29 cellular contexts compared by ENCODE assay signal in genomic region chr7:30916767-30917166, GRCh38. TPM values are rescaled to one million over a fixed set of nuclear protein-coding genes. Genes with fewer than 3 reads are reported as not detected.
A peak's percentile ranks its signal among the peaks of the same experiment; 100 is the strongest.
DNase-seq lines count a peak whose midpoint lies in the region; ATAC-seq and TF ChIP-seq lines count a peak whose summit lies in the region.
"Had no signal": no experiment of that assay in that cellular context is flagged by ENCODE, and none has a peak within 500 bp of the region (broad histone marks: within the 10 kb centered on the region; RNA-seq: fewer than 3 reads in every experiment).

No MANE protein-coding gene starts in this region.

- no peak overlapping the region for H2BK15ac ChIP-seq in IMR-90 (ENCODE audit: low read depth, low read length)
- no peak overlapping the region for H2BK15ac ChIP-seq in mesenchymal stem cell (ENCODE audit: low read depth, poor library complexity, severe bottlenecking)

- H4K5ac ChIP-seq in IMR-90 (ENCODE audit: low read depth, low read length): no peak overlapping the region

- POLR2A ChIA-PET in IMR-90 (lab: Charles Lee; ENCODE audit: unreplicated experiment): no interaction called here
- POLR2A ChIA-PET in RWPE1 (lab: Yijun Ruan, JAX; ENCODE audit: low non-redundant PET): no interaction called here

- no peak overlapping the region for H4K12ac ChIP-seq in trophoblast cell (ENCODE audit: low read depth, low read length)

- H3K9me1 ChIP-seq in IMR-90 (ENCODE audit: insufficient read depth, low read length): peaks cover 11% of the 10 kb centered on the region; the same call in 1 of the 2 replicates

- TF ChIP-seq RAD21 in IMR-90 (IDR thresholded peaks at IDR 0.05; ENCODE audit: low read length): no peak

- H3K4me1 ChIP-seq in IMR-90 (ENCODE audit: control insufficient read depth, insufficient read depth, low read length) (peaks cover 11% of the 10 kb centered on the region), esophagus squamous epithelium (peaks cover 7 to 89% (median 35%) of the 10 kb centered on the region in 3 donors), mesenchymal stem cell (ENCODE audit: control insufficient read depth, insufficient read depth, low read depth, low read length) (peaks cover 60% of the 10 kb centered on the region), stomach smooth muscle (ENCODE audit: control insufficient read depth, insufficient read depth, low read length) (peaks cover 80% of the 10 kb centered on the region), trophoblast cell (ENCODE audit: control insufficient read depth in 1 of 2, insufficient read depth in 2 of 2, low read length in 2 of 2) (peaks cover 9 to 11% of the 10 kb centered on the region in 2 experiments)

- H2BK12ac ChIP-seq in mesenchymal stem cell (ENCODE audit: low read length in 2 of 2) (no peak overlapping the region), trophoblast cell (ENCODE audit: low read length) (no peak overlapping the region)

- CTCF ChIA-PET in IMR-90 (lab: Yijun Ruan, JAX): interaction anchor here (1.1 kb wide), 1 partner anchor 22 kb away, joined by 3 read pairs; no protein-coding TSS in a partner anchor
- CTCF ChIA-PET in RWPE1 (lab: Yijun Ruan, JAX): no interaction called here

- H2AFZ ChIP-seq in IMR-90 (replicated peaks; ENCODE audit: low read length, poor library complexity) (no peak overlapping the region), mesenchymal stem cell (ENCODE audit: low read depth, low read length) (no peak overlapping the region), trophoblast cell (ENCODE audit: insufficient read depth, low read length, poor library complexity) (no peak overlapping the region)

- H3K27me3 ChIP-seq in IMR-90 (ENCODE audit: control insufficient read depth, insufficient read depth, low read length) (no peaks in the 10 kb centered on the region), esophagus squamous epithelium (no peaks in the 10 kb centered on the region), mesenchymal stem cell (ENCODE audit: control insufficient read depth in 1 of 2, insufficient read depth in 1 of 2, low read length in 2 of 2) (no peaks in the 10 kb centered on the region), stomach smooth muscle (ENCODE audit: control insufficient read depth in 1 of 2, insufficient read depth in 2 of 2, low read length in 2 of 2) (no peaks in the 10 kb centered on the region), trophoblast cell (ENCODE audit: insufficient read depth, low read length) (no peaks in the 10 kb centered on the region)
- H3K27me3 ChIP-seq: BLaER1, colonic mucosa, pancreas, uterus had no signal

- H3K36me3 ChIP-seq in IMR-90 (ENCODE audit: control insufficient read depth, insufficient read depth, low read length): no peaks in the 10 kb centered on the region
- H3K36me3 ChIP-seq in esophagus squamous epithelium: peaks cover 0 to under 1% (median 0%) of the 10 kb centered on the region in 3 donors
- peaks cover 0 to 8% of the 10 kb centered on the region in 2 experiments for H3K36me3 ChIP-seq in mesenchymal stem cell (ENCODE audit: control insufficient read depth in 1 of 2, insufficient read depth in 2 of 2, low read depth in 1 of 2, low read length in 2 of 2)
- H3K36me3 ChIP-seq in stomach smooth muscle (ENCODE audit: control insufficient read depth in 2 of 2, insufficient read depth in 2 of 2, low read length in 2 of 2): no peaks in the 10 kb centered on the region
- H3K36me3 ChIP-seq in trophoblast cell (ENCODE audit: control insufficient read depth in 1 of 2, insufficient read depth in 2 of 2, low read length in 2 of 2): no peaks in the 10 kb centered on the region
- H3K36me3 ChIP-seq: BLaER1, colonic mucosa, uterus had no signal

- H2AK5ac ChIP-seq in IMR-90 (ENCODE audit: low read depth, low read length) (peak overlapping the region; percentile 51; the same call in 1 of the 2 replicates), mesenchymal stem cell (ENCODE audit: low read length, severe bottlenecking) (no peak overlapping the region), trophoblast cell (ENCODE audit: low read length) (no peak overlapping the region)

- H2BK5ac ChIP-seq in IMR-90 (ENCODE audit: low read depth, low read length, poor library complexity, severe bottlenecking) (no peak overlapping the region), mesenchymal stem cell (ENCODE audit: low read depth, low read length, poor library complexity, severe bottlenecking) (no peak overlapping the region), trophoblast cell (ENCODE audit: low read depth, low read length, poor library complexity) (no peak overlapping the region)

- intact Hi-C loops in IMR-90 (cut with micrococcal nuclease): no loop called here
- intact Hi-C loops in esophagus squamous epithelium (cut with DNase I): no loop called here

- H2BK120ac ChIP-seq in IMR-90 (ENCODE audit: low read depth, low read length) (no peak overlapping the region), mesenchymal stem cell (ENCODE audit: low read depth, low read length) (no peak overlapping the region), trophoblast cell (ENCODE audit: insufficient read depth, low read length, poor library complexity) (no peak overlapping the region)

- no peak overlapping the region for H4K91ac ChIP-seq in IMR-90 (ENCODE audit: insufficient read depth, low read depth, low read length)
- H4K91ac ChIP-seq in mesenchymal stem cell (ENCODE audit: low read length): peak overlapping the region; percentile 46
- no peak overlapping the region for H4K91ac ChIP-seq in trophoblast cell (ENCODE audit: low read depth, low read length)

- H3K23ac ChIP-seq in IMR-90 (ENCODE audit: low read depth, low read length) (no peak overlapping the region), mesenchymal stem cell (ENCODE audit: low read length in 2 of 2) (no peak overlapping the region), trophoblast cell (ENCODE audit: low read length) (no peak overlapping the region)

- ATAC-seq in IMR-90 (ENCODE audit: low read depth) (no peak), GM19395 (IDR thresholded peaks at IDR 0.05; ENCODE audit: unreplicated experiment) (no peak)
- ATAC-seq: activated CD4-positive, alpha-beta T cell treated with anti-CD3 and anti-CD28 coated beads for 36 hours; Panc1; pancreas; stimulated activated naive CD8-positive, alpha-beta T cell treated with anti-CD3 and anti-CD28 coated beads, Interleukin-15, amount 100 ng/mL, for 72 hours had no signal

- H3K4ac ChIP-seq in IMR-90 (ENCODE audit: low read depth, low read length) (no peak overlapping the region), mesenchymal stem cell (ENCODE audit: low read depth in 1 of 2, low read length in 2 of 2) (no peak overlapping the region), trophoblast cell (ENCODE audit: low read depth, low read length) (no peak overlapping the region)

- DNase-seq in IMR-90: no peak
- no peak for DNase-seq in esophagus squamous epithelium (lab: John Stamatoyannopoulos, UW)
- no peak for DNase-seq in mesenchymal stem cell
- no peak for DNase-seq in trophoblast cell
- DNase-seq in DMS79 (lab: John Stamatoyannopoulos, UW): no peak
- no peak for DNase-seq in RWPE1 (ENCODE audit: low spot score)
- DNase-seq: ACHN; activated CD4-positive, alpha-beta T cell treated with anti-CD3 and anti-CD28 coated beads for 36 hours; activated CD8-positive, alpha-beta memory T cell treated with anti-CD3 and anti-CD28 coated beads for 24 hours; activated gamma-delta T cell treated with Interleukin-2 at 50 U/mL for 16 hours; activated T-cell treated with anti-CD3 and anti-CD28 coated beads, Interleukin-2, amount 50 U/mL, for 24 hours; colonic mucosa; COR-L47; GF-D8; KBM-7; MM.1S; NCI-H1417; NCI-H524 treated with DMSO at 0.1 percent for 48 hours; stimulated activated naive CD8-positive, alpha-beta T cell treated with anti-CD3 and anti-CD28 coated beads, Interleukin-15, amount 100 ng/mL, for 72 hours; uterus had no signal

- no peaks in the 10 kb centered on the region for H3K79me2 ChIP-seq in trophoblast cell (ENCODE audit: control insufficient read depth, insufficient read depth, low read length, poor library complexity)

- no peak overlapping the region for H3K18ac ChIP-seq in IMR-90 (ENCODE audit: low read depth, low read length)
- no peak overlapping the region for H3K18ac ChIP-seq in mesenchymal stem cell (ENCODE audit: low read depth in 1 of 2, low read length in 2 of 2)
- H3K18ac ChIP-seq in trophoblast cell (ENCODE audit: low read length): no peak overlapping the region

- no peak overlapping the region for H3K4me3 ChIP-seq in IMR-90 (ENCODE audit: insufficient read depth, low read depth, low read length)
- peak overlapping the region in 2 of 4 donors; percentile 46 to 62 for H3K4me3 ChIP-seq in esophagus squamous epithelium
- H3K4me3 ChIP-seq in mesenchymal stem cell (ENCODE audit: insufficient read depth in 1 of 2, low read depth in 1 of 2, low read length in 2 of 2): no peak overlapping the region
- peak overlapping the region in 1 of 2 donors; percentile 94 for H3K4me3 ChIP-seq in stomach smooth muscle (ENCODE audit: low read length in 2 of 2)
- no peak overlapping the region for H3K4me3 ChIP-seq in trophoblast cell (ENCODE audit: low read depth, low read length)
- H3K4me3 ChIP-seq: BLaER1, colonic mucosa, uterus had no signal

- BruUV-seq in IMR-90 (replicated peaks; lab: Mats Ljungman, UMichigan): no TSS peak

- no peaks in the 10 kb centered on the region for H3K9me3 ChIP-seq in IMR-90 (ENCODE audit: control insufficient read depth, insufficient read depth, low read length)
- H3K9me3 ChIP-seq in esophagus squamous epithelium: no peaks in the 10 kb centered on the region
- H3K9me3 ChIP-seq in mesenchymal stem cell (ENCODE audit: control insufficient read depth, low read length): no peaks in the 10 kb centered on the region
- no peaks in the 10 kb centered on the region for H3K9me3 ChIP-seq in stomach smooth muscle (ENCODE audit: control insufficient read depth in 2 of 2, low read length in 2 of 2)
- H3K9me3 ChIP-seq in trophoblast cell (ENCODE audit: insufficient read depth, low read depth, low read length): peaks cover 3% of the 10 kb centered on the region
- H3K9me3 ChIP-seq: BLaER1, colonic mucosa, pancreas, uterus had no signal

- no peak overlapping the region for H2AK9ac ChIP-seq in IMR-90 (replicated peaks; ENCODE audit: low read depth, low read length, poor library complexity)

- in situ Hi-C loops in IMR-90 (cut with MboI; ENCODE audit: low sequenced_read_pairs): no loop called here

- no peak for TF ChIP-seq CTCF in IMR-90 (conservative IDR thresholded peaks at IDR 0.05; ENCODE audit: low read depth, low read length)
- no peak for TF ChIP-seq CTCF in esophagus squamous epithelium (IDR thresholded peaks at IDR 0.05)
- TF ChIP-seq CTCF in RWPE1 (conservative IDR thresholded peaks at IDR 0.05; ENCODE audit: low read depth): no peak

- no peak overlapping the region for H3K56ac ChIP-seq in IMR-90 (ENCODE audit: extremely low read depth, insufficient read depth, low read length)

- H4K20me1 ChIP-seq in IMR-90 (ENCODE audit: insufficient read depth, low read length): no peaks in the 10 kb centered on the region
- H4K20me1 ChIP-seq: BLaER1 had no signal

- 100% methylated on average over 3 of the region's 7 CpGs; no CpG with 5 or more reads in 1 of the 2 experiments for WGBS in IMR-90 (ENCODE audit: extremely low coverage in 2 of 2, insufficient read length in 1 of 2), 2 experiments
- 57 to 82% methylated on average over 3 to 7 of the region's 7 CpGs for WGBS in esophagus squamous epithelium, 2 donors
- 92% methylated on average over 7 of the region's 7 CpGs for WGBS in mesenchymal stem cell
- no CpG with 5 or more reads among the region's 7 CpGs for WGBS in trophoblast cell (ENCODE audit: extremely low coverage, insufficient coverage, insufficient read length)

- dilution Hi-C loops in IMR-90 (cut with HindIII; ENCODE audit: low sequenced_read_pairs, unreplicated experiment): no loop called here

- no peak overlapping the region for H2BK20ac ChIP-seq in IMR-90 (ENCODE audit: low read depth, low read length)

- no peak overlapping the region for H3K27ac ChIP-seq in IMR-90 (ENCODE audit: insufficient read depth, low read length)
- H3K27ac ChIP-seq in esophagus squamous epithelium: peak overlapping the region; percentile 24 to 88 (median 72)
- no peak overlapping the region for H3K27ac ChIP-seq in mesenchymal stem cell (ENCODE audit: low read length, poor library complexity, severe bottlenecking)
- H3K27ac ChIP-seq in stomach smooth muscle (ENCODE audit: low read length): peak overlapping the region; percentile 75
- H3K27ac ChIP-seq in trophoblast cell (ENCODE audit: low read depth, low read length): no peak overlapping the region
- H3K27ac ChIP-seq in RWPE1: no peak overlapping the region
- H3K27ac ChIP-seq: BLaER1, colonic mucosa had no signal

- no peak overlapping the region for H3K9ac ChIP-seq in IMR-90 (ENCODE audit: low read depth, low read length)
- no peak overlapping the region for H3K9ac ChIP-seq in mesenchymal stem cell (ENCODE audit: low read length)
- no peak overlapping the region for H3K9ac ChIP-seq in stomach smooth muscle (ENCODE audit: low read length in 2 of 2)
- no peak overlapping the region for H3K9ac ChIP-seq in trophoblast cell (ENCODE audit: low read length)
- H3K9ac ChIP-seq: BLaER1 had no signal

- H3K14ac ChIP-seq in IMR-90 (replicated peaks; ENCODE audit: low read depth, low read length) (no peak overlapping the region), mesenchymal stem cell (ENCODE audit: low read length in 2 of 2) (no peak overlapping the region), trophoblast cell (ENCODE audit: low read length) (no peak overlapping the region)

- H3K79me1 ChIP-seq in IMR-90 (ENCODE audit: low read depth in 1 of 2, low read length in 2 of 2) (no peaks in the 10 kb centered on the region), mesenchymal stem cell (replicated peaks; ENCODE audit: low read length, poor library complexity, severe bottlenecking) (no peaks in the 10 kb centered on the region), trophoblast cell (ENCODE audit: low read length) (peaks cover 2% of the 10 kb centered on the region)

- H3K4me2 ChIP-seq in IMR-90 (ENCODE audit: low read depth, low read length) (no peak overlapping the region), mesenchymal stem cell (ENCODE audit: low read length, poor library complexity, severe bottlenecking) (no peak overlapping the region), trophoblast cell (ENCODE audit: low read length) (no peak overlapping the region)

- no peak overlapping the region for H4K8ac ChIP-seq in IMR-90 (ENCODE audit: low read depth in 2 of 2, low read length in 2 of 2)
- H4K8ac ChIP-seq in mesenchymal stem cell (ENCODE audit: low read length): peak overlapping the region; percentile 46
- H4K8ac ChIP-seq in trophoblast cell (ENCODE audit: low read depth, low read length): no peak overlapping the region

- TF ChIP-seq POLR2A in IMR-90 (IDR thresholded peaks at IDR 0.05; ENCODE audit: low read depth, low read length) (no peak), esophagus squamous epithelium (IDR thresholded peaks at IDR 0.05) (no peak)

RNA-seq across cellular contexts. Expression of gene AQP1, which starts 5.1 kb away (rescaled TPM):
- 0.18 and 0.28 TPM in 2 replicates for total RNA-seq in IMR-90 (2012; rRNA removed)
- 0.39 and 0.55 TPM in 2 replicates for polyA plus RNA-seq in IMR-90 (2012; rRNA removed)
- polyA plus RNA-seq in IMR-90 (2012; cell fraction: cytosol; rRNA removed): 0.18 and 0.30 TPM in 2 replicates
- 0.87 and 1.2 TPM in 2 replicates for polyA plus RNA-seq in IMR-90 (2012; cell fraction: nucleus; rRNA removed; ENCODE audit: low replicate concordance)
- total RNA-seq in esophagus squamous epithelium: 100 to 1,000 TPM in 1 of 4 donors, 10 to 100 TPM in 3; 14.9 to 159 (median 44.7) TPM
- polyA plus RNA-seq in mesenchymal stem cell (2013, experiment 1 of 2): 1.0 TPM
- polyA plus RNA-seq in mesenchymal stem cell (2013, experiment 2 of 2): 0.86 TPM
- 31.8 and 35.6 TPM in 2 replicates for polyA plus RNA-seq in trophoblast cell (2013)

RNA-seq across cellular contexts. Expression of gene GHRHR, which starts 47.0 kb away (rescaled TPM):
- not detected in 2 replicates for total RNA-seq in IMR-90 (2012; rRNA removed)
- polyA plus RNA-seq in IMR-90 (2012; rRNA removed): not detected in 2 replicates
- not detected in 2 replicates for polyA plus RNA-seq in IMR-90 (2012; cell fraction: cytosol; rRNA removed)
- polyA plus RNA-seq in IMR-90 (2012; cell fraction: nucleus; rRNA removed; ENCODE audit: low replicate concordance): not detected in 2 replicates
- total RNA-seq in esophagus squamous epithelium: not detected
- polyA plus RNA-seq in mesenchymal stem cell (2013, experiment 1 of 2): not detected
- not detected for polyA plus RNA-seq in mesenchymal stem cell (2013, experiment 2 of 2)
- 0.31 and 0.79 TPM in 2 replicates for polyA plus RNA-seq in trophoblast cell (2013)
- total RNA-seq: activated CD4-positive, alpha-beta T cell treated with anti-CD3 and anti-CD28 coated beads for 36 hours; colonic mucosa; endodermal cell; kidney epithelial cell; mesenteric fat pad; SK-MEL-5; uterus had no signal

Comparison
In these comparisons a context has a peak if more than half of its experiments do, and no peak if none do; other contexts are left out.
1. H3K27ac ChIP-seq: peak in esophagus squamous epithelium (4 of 4) and stomach smooth muscle (single experiment); none in IMR-90 (single experiment), mesenchymal stem cell (single experiment), trophoblast cell (single experiment) and RWPE1 (single experiment).
2. RNA of gene AQP1, which starts 5.1 kb away (total RNA-seq): 14.9 to 159 TPM in esophagus squamous epithelium; 0.18 to 0.28 TPM in IMR-90; every median in the first group is over 10 times any median in the second.